In the genomic region with DNA sequence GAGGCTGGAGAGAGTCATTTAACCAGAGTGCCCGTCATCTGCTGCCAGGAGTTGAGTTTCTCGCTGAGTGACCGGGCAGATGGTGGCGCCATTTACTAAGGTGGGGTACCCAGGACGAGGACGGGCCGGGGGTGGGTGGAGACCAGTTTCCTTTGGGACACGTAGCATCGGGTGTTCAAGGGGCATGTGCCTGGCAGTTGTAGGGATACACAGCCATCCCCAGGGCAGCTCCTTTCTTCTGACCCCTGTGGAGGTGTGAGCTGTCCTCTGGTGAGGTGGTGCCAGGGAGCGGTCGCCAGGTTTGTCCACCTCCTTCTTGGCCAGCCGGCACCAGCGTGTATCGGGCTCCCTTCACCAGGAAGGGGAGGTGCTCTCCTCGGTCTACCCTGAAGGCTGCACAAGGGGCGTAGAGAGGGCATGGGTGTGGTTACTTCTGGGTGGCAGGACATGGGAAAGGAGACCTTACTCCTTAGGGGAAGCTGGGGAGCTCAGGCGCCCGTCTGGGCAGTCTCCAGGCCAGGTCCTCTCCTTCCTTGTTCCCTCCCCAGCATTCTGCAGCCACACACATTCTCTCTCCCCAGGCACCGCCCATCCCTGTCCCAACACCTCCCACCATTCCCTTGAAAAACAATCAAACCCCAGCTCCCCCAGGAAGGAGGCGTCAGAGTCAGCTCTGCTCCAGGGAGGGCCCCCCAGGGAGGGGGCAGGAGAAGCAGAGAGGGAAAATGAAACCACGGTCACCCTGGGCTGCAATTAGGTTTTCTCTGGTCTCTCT, we compare ENCODE assay signal across 8 cellular contexts.
DNase-seq lines count a peak whose midpoint lies in the region; ATAC-seq lines count a peak whose summit lies in the region.

No MANE protein-coding gene starts in this region.

- no peaks in the 10 kb centered on the region for H3K36me3 Mint-ChIP-seq in dendritic cell treated with granulocyte-macrophage colony-stimulating factor and Interleukin-4, amounts not matched to agents 40 ng/mL and 50 ng/mL, for 4 days (ENCODE audit: low read depth)

- intact Hi-C loops in dendritic cell treated with granulocyte-macrophage colony-stimulating factor and Interleukin-4, amounts not matched to agents 40 ng/mL and 50 ng/mL, for 4 days (cut with micrococcal nuclease) = loop anchor here (2.0 to 10.0 kb wide), 3 partner anchors 217 to 497 kb away; no protein-coding TSS in a partner anchor

- DNase-seq in NCI-H1417 (lab: John Stamatoyannopoulos, UW) (peak; percentile 12 to 60 (median 35)), NCI-H1417 treated with DMSO at 0.1 percent for 48 hours (lab: John Stamatoyannopoulos, UW) (no peak), NCI-H2081 (lab: John Stamatoyannopoulos, UW) (peak; percentile 61 to 65), left kidney (ENCODE audit: low read depth, low spot score) (peak; percentile 93)
- peak; percentile 60 to 61 for DNase-seq in activated CD4-positive, alpha-beta T cell treated with anti-CD3 and anti-CD28 coated beads for 4 hours
- peak; percentile 41 for DNase-seq in stimulated activated CD4-positive, alpha-beta T cell treated with anti-CD3 and anti-CD28 coated beads, Interleukin-2, amount 100 ng/mL, for 4 hours (ENCODE audit: low read depth)

- H3K27ac Mint-ChIP-seq in dendritic cell treated with granulocyte-macrophage colony-stimulating factor and Interleukin-4, amounts not matched to agents 40 ng/mL and 50 ng/mL, for 4 days = peak overlapping the region; percentile 75

- H3K4me3 Mint-ChIP-seq in dendritic cell treated with granulocyte-macrophage colony-stimulating factor and Interleukin-4, amounts not matched to agents 40 ng/mL and 50 ng/mL, for 4 days = peak overlapping the region; percentile 81

- H3K9me3 Mint-ChIP-seq in dendritic cell treated with granulocyte-macrophage colony-stimulating factor and Interleukin-4, amounts not matched to agents 40 ng/mL and 50 ng/mL, for 4 days = no peaks in the 10 kb centered on the region

- peaks cover 47% of the 10 kb centered on the region for H3K4me1 Mint-ChIP-seq in dendritic cell treated with granulocyte-macrophage colony-stimulating factor and Interleukin-4, amounts not matched to agents 40 ng/mL and 50 ng/mL, for 4 days (ENCODE audit: low read depth)

- ATAC-seq in GM19397 (IDR thresholded peaks at IDR 0.05; ENCODE audit: unreplicated experiment) = no peak

- H3K27me3 Mint-ChIP-seq in dendritic cell treated with granulocyte-macrophage colony-stimulating factor and Interleukin-4, amounts not matched to agents 40 ng/mL and 50 ng/mL, for 4 days = peaks cover 24% of the 10 kb centered on the region
